In the genomic region with DNA sequence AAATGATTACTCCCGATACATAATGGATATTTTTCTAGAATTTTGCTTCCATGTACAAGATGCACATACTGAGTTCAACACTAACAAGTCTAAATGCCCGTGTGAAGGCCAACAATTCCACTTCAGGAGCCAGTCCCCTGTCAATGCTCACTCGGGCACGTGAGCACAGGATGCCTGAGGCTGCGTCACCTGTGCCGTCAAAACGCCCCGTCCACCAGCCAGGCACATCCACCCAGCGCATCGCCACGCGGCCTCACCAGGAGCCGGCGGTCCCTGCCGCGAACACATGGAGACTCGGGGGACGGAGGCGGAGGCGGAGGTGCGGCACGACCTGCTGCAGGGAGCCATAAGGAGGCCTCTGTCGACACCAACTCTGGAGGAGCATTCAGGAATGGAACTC, we compare ENCODE assay signal across 11 cellular contexts. TPM values are rescaled to one million over a fixed set of nuclear protein-coding genes. Genes with fewer than 3 reads are reported as not detected.
DNase-seq lines count a peak whose midpoint lies in the region; ATAC-seq, FAIRE-seq and TF ChIP-seq lines count a peak whose summit lies in the region.
"Had no signal": no experiment of that assay in that cellular context is flagged by ENCODE, and none has a peak within 500 bp of the region (broad histone marks: within the 10 kb centered on the region; RNA-seq: fewer than 3 reads in every experiment).

No MANE protein-coding gene starts in this region.

- H3K4me1 ChIP-seq in GM23248 (ENCODE audit: insufficient read depth) (peaks cover 11% of the 10 kb centered on the region), liver (ENCODE audit: control insufficient read depth in 4 of 4, insufficient read depth in 4 of 4, low read length in 3 of 4) (peaks cover 32 to 80% (median 53%) of the 10 kb centered on the region in 4 donors), smooth muscle cell (ENCODE audit: low read depth) (no peaks in the 10 kb centered on the region), small intestine (ENCODE audit: control insufficient read depth in 2 of 2, insufficient read depth in 1 of 2, low read depth in 1 of 2, low read length in 1 of 2) (peaks cover 7 to 9% of the 10 kb centered on the region in 2 donors)
- no peaks in the 10 kb centered on the region for H3K4me1 ChIP-seq in CD4-positive, alpha-beta memory T cell (ENCODE audit: insufficient read depth, low read length)

- H3K4me2 ChIP-seq in GM23248 (ENCODE audit: unreplicated experiment) (peak overlapping the region; percentile 53), smooth muscle cell (peak overlapping the region; percentile 36)

- H3K27ac Mint-ChIP-seq in brain: peak overlapping the region in 3 of 5 experiments; percentile 30 to 76 (median 50)
- no peak overlapping the region for H3K27ac Mint-ChIP-seq in CD4-positive, alpha-beta memory T cell
- H3K27ac Mint-ChIP-seq: CD8-positive, alpha-beta T cell had no signal

- H3K9me3 ChIP-seq in GM23248 (ENCODE audit: low read depth): no peaks in the 10 kb centered on the region
- no peaks in the 10 kb centered on the region for H3K9me3 ChIP-seq in liver (ENCODE audit: control insufficient read depth in 4 of 4, low read length in 3 of 4)
- H3K9me3 ChIP-seq in smooth muscle cell (replicated peaks; ENCODE audit: low read depth): no peaks in the 10 kb centered on the region
- no peaks in the 10 kb centered on the region for H3K9me3 ChIP-seq in small intestine (ENCODE audit: control insufficient read depth, low read depth)
- H3K9me3 ChIP-seq in CD4-positive, alpha-beta memory T cell (ENCODE audit: control insufficient read depth in 1 of 2, low read length in 2 of 2): no peaks in the 10 kb centered on the region

- ATAC-seq in HG03342 (IDR thresholded peaks at IDR 0.05; ENCODE audit: unreplicated experiment): no peak
- ATAC-seq: CD8-positive, alpha-beta T cell had no signal

- H3K9me2 ChIP-seq in GM23248 (ENCODE audit: insufficient read depth): no peaks in the 10 kb centered on the region

- POLR2A ChIA-PET in CD4-positive, alpha-beta memory T cell (lab: Charles Lee; ENCODE audit: partially characterized antibody): interaction anchor here (0.8 kb wide), 1 partner anchor 10 kb away, joined by 5 read pairs; a partner anchor contains a TSS

- H3F3A ChIP-seq in GM23248 (ENCODE audit: insufficient read depth): peaks cover 4% of the 10 kb centered on the region; the same call in 1 of the 2 replicates
- H3F3A ChIP-seq in smooth muscle cell (ENCODE audit: low read depth): no peaks in the 10 kb centered on the region

- DNase-seq in GM23248 (no peak), smooth muscle cell (lab: John Stamatoyannopoulos, UW; ENCODE audit: unreplicated experiment) (no peak), small intestine (no peak), HTR-8/SVneo (ENCODE audit: insufficient read length, low spot score) (no peak)
- DNase-seq in CD4-positive, alpha-beta memory T cell: no peak
- DNase-seq: naive B cell had no signal

- H4K20me1 ChIP-seq in GM23248 (ENCODE audit: insufficient read depth) (peaks cover 3% of the 10 kb centered on the region; the same call in 1 of the 2 replicates), smooth muscle cell (ENCODE audit: low read depth) (peaks cover 94% of the 10 kb centered on the region)

- no peak for TF ChIP-seq RAD21 in liver (IDR thresholded peaks at IDR 0.05)

- in situ Hi-C loops in GM23248 (cut with MboI): no loop called here

- CTCF ChIA-PET in CD4-positive, alpha-beta memory T cell (lab: Charles Lee; ENCODE audit: partially characterized antibody): no interaction called here

- H3K27me3 ChIP-seq in GM23248 (replicated peaks; ENCODE audit: insufficient read depth) (no peaks in the 10 kb centered on the region), liver (ENCODE audit: control insufficient read depth in 4 of 4, insufficient read depth in 4 of 4, low read length in 3 of 4) (no peaks in the 10 kb centered on the region), smooth muscle cell (ENCODE audit: low read depth) (no peaks in the 10 kb centered on the region), small intestine (ENCODE audit: control insufficient read depth in 2 of 2, insufficient read depth in 2 of 2, low read length in 2 of 2) (no peaks in the 10 kb centered on the region)
- no peaks in the 10 kb centered on the region for H3K27me3 ChIP-seq in CD4-positive, alpha-beta memory T cell (ENCODE audit: insufficient read depth, low read length)

- TF ChIP-seq CTCF in brain (conservative IDR thresholded peaks at IDR 0.05) (no peak), liver (IDR thresholded peaks at IDR 0.05; ENCODE audit: low read depth, low read length, missing input control) (no peak), smooth muscle cell (IDR thresholded peaks at IDR 0.05; ENCODE audit: borderline replicate concordance, insufficient read depth, poor library complexity, severe bottlenecking) (no peak)

- H3K79me2 ChIP-seq in GM23248 (ENCODE audit: insufficient read depth): peaks cover 94% of the 10 kb centered on the region
- peaks cover 87% of the 10 kb centered on the region for H3K79me2 ChIP-seq in smooth muscle cell (ENCODE audit: low read depth)

- H3K4me3 ChIP-seq in GM23248 (no peak overlapping the region), liver (ENCODE audit: low read depth in 1 of 3, low read length in 3 of 3) (no peak overlapping the region), smooth muscle cell (no peak overlapping the region), small intestine (ENCODE audit: low read depth in 1 of 2, low read length in 2 of 2) (no peak overlapping the region)
- H3K4me3 ChIP-seq in CD4-positive, alpha-beta memory T cell (ENCODE audit: low read length in 2 of 2): no peak overlapping the region

- 88% methylated on average over 23 of the region's 23 CpGs for WGBS in GM23248 (ENCODE audit: low coverage in 1 of 2, low lambda C conversion rate in 2 of 2, missing lambda C conversion rate in 2 of 2), 2 experiments
- WGBS in liver: 76% methylated on average over 23 of the region's 23 CpGs
- WGBS in smooth muscle cell (ENCODE audit: low lambda C conversion rate): 94% methylated on average over 23 of the region's 23 CpGs
- WGBS in small intestine, 3 donors: 81 to 85% (median 82%) methylated on average over 23 of the region's 23 CpGs

- peak overlapping the region in 1 of 5 experiments; percentile 16 for H3K4me3 Mint-ChIP-seq in brain
- H3K4me3 Mint-ChIP-seq in CD4-positive, alpha-beta memory T cell: no peak overlapping the region
- H3K4me3 Mint-ChIP-seq: CD8-positive, alpha-beta T cell; naive B cell had no signal

- peaks cover 63% of the 10 kb centered on the region for H3K4me1 Mint-ChIP-seq in brain
- H3K4me1 Mint-ChIP-seq in CD4-positive, alpha-beta memory T cell: peaks cover 8 to 49% (median 14%) of the 10 kb centered on the region in 4 donors

- H2AFZ ChIP-seq in GM23248 (no peak overlapping the region), smooth muscle cell (ENCODE audit: low read depth) (no peak overlapping the region)

- H3K9ac ChIP-seq in GM23248 (0 out of 2 replicates have a peak overlapping the region, but pooled peaks have one; percentile 61), liver (ENCODE audit: low read depth in 1 of 2, low read length in 2 of 2) (peak overlapping the region in 1 of 2 donors; percentile 64), smooth muscle cell (ENCODE audit: low read depth) (no peak overlapping the region)

- intact Hi-C loops in CD4-positive, alpha-beta memory T cell (cut with micrococcal nuclease): no loop called here

- H3K36me3 ChIP-seq in GM23248 (ENCODE audit: low read depth): no peaks in the 10 kb centered on the region
- peaks cover 0 to 4% (median 1%) of the 10 kb centered on the region in 4 donors for H3K36me3 ChIP-seq in liver (ENCODE audit: control insufficient read depth in 4 of 4, insufficient read depth in 3 of 4, low read depth in 1 of 4, low read length in 3 of 4)
- H3K36me3 ChIP-seq in smooth muscle cell (ENCODE audit: low read depth): no peaks in the 10 kb centered on the region
- peaks cover 2% of the 10 kb centered on the region in 2 donors for H3K36me3 ChIP-seq in small intestine (ENCODE audit: control insufficient read depth in 2 of 2, insufficient read depth in 2 of 2, low read length in 2 of 2)
- H3K36me3 ChIP-seq in CD4-positive, alpha-beta memory T cell (ENCODE audit: insufficient read depth, low read length): peaks cover 7% of the 10 kb centered on the region

- peaks cover 10% of the 10 kb centered on the region for H3K36me3 Mint-ChIP-seq in brain
- H3K36me3 Mint-ChIP-seq in CD4-positive, alpha-beta memory T cell: peaks cover 0 to 21% of the 10 kb centered on the region in 2 donors
- H3K36me3 Mint-ChIP-seq: naive B cell had no signal

- H3K27ac ChIP-seq in GM23248 (peak overlapping the region; percentile 31; the same call in 1 of the 2 replicates), liver (ENCODE audit: low read depth in 1 of 2, low read length in 2 of 2) (peak overlapping the region; percentile 89 to 97), smooth muscle cell (ENCODE audit: low read depth) (no peak overlapping the region), small intestine (ENCODE audit: low read depth in 1 of 2, low read length in 1 of 2) (peak overlapping the region in 1 of 2 donors; percentile 4)
- no peak overlapping the region for H3K27ac ChIP-seq in CD4-positive, alpha-beta memory T cell (ENCODE audit: low read depth, low read length)
- H3K27ac ChIP-seq: HL-60 had no signal

- H3K27me3 Mint-ChIP-seq in brain: no peaks in the 10 kb centered on the region
- H3K27me3 Mint-ChIP-seq in CD4-positive, alpha-beta memory T cell: no peaks in the 10 kb centered on the region
- H3K27me3 Mint-ChIP-seq: naive B cell had no signal

- H3K9me3 Mint-ChIP-seq in brain: peaks cover 0 to 2% (median 0%) of the 10 kb centered on the region in 5 experiments
- H3K9me3 Mint-ChIP-seq in CD4-positive, alpha-beta memory T cell: no peaks in the 10 kb centered on the region
- H3K9me3 Mint-ChIP-seq: CD8-positive, alpha-beta T cell; naive B cell had no signal

- FAIRE-seq in small intestine (lab: Jason Lieb, UNC): no peak
- FAIRE-seq in HTR-8/SVneo (lab: Jason Lieb, UNC): no peak

TF ChIP-seq in liver, 16 proteins besides CTCF, POLR2A, EP300 and RAD21 (continues in another document):
- TF ChIP-seq EGR1 (IDR thresholded peaks at IDR 0.05; ENCODE audit: low read depth in 2 of 2) (no peak), JUND (IDR thresholded peaks at IDR 0.05) (no peak), NR2F2 (IDR thresholded peaks at IDR 0.05) (no peak), HNF4G (IDR thresholded peaks at IDR 0.05) (no peak)

RNA-seq across cellular contexts. Expression of a gene that starts 9.8 kb away (rescaled TPM):
- 27.3 and 41.7 TPM in 2 replicates for total RNA-seq in GM23248 (2014; rRNA removed; shearing (Covaris generic))
- 53.6 and 57.7 TPM in 2 replicates for polyA plus RNA-seq in GM23248 (2016; fragmentation: Nextera tagmentation; extraction: Ambion mirVana)
- 58.5 TPM for polyA plus RNA-seq in brain (ENCODE audit: insufficient read depth, low read depth, low replicate concordance)
- 10 to 100 TPM; 27.5 to 73.5 TPM for total RNA-seq in liver
- polyA plus RNA-seq in liver: 100 to 1,000 TPM in 1 of 2 donors, 10 to 100 TPM in 1; 72.4 to 102 TPM
- 13.3 and 20.3 TPM in 2 replicates for total RNA-seq in smooth muscle cell
- polyA plus RNA-seq in smooth muscle cell: 60.0 and 63.0 TPM in 2 replicates
- polyA plus RNA-seq in small intestine: 10 to 100 TPM; 33.1 to 41.2 (median 40.8) TPM
- 10 to 100 TPM; 49.3 to 51.4 TPM for total RNA-seq in CD4-positive, alpha-beta memory T cell
- polyA plus RNA-seq in CD4-positive, alpha-beta memory T cell: 10 to 100 TPM; 29.8 to 34.0 TPM

Comparison
In these comparisons a context has a peak if more than half of its experiments do, and no peak if none do; other contexts are left out.
1. H3K27ac ChIP-seq: peak in GM23248 (single experiment) and liver (2 of 2); none in smooth muscle cell (single experiment) and CD4-positive, alpha-beta memory T cell (single experiment).
2. H3K27ac Mint-ChIP-seq: peak in brain (3 of 5); none in CD4-positive, alpha-beta memory T cell (0 of 7).